ENCODE assay signal across 20 cellular contexts in the genomic region with DNA sequence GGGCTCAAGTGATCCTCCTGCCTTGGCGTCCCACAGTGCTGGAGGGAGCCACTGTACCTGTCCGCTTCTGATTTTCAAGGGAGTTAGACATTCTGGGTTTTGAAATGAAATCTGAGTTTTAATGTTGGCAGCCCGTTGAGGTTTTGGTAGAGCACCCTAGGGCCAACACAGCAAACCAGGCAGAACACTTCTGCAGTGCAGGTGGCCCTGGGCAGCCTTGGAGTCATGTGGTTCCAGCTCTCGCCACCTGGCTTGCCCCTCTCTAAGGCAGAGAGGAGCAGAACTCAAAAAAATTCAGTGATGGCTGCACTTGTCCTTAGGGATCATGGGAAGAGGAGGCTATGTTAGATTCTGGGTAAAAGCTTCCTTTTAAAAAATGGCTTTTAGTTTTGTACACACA.
"Had no signal": no experiment of that assay in that cellular context is flagged by ENCODE, and none has a peak within 500 bp of the region (broad histone marks: within the 10 kb centered on the region; RNA-seq: fewer than 3 reads in every experiment).

No MANE protein-coding gene starts in this region.

- H3K4me3 Mint-ChIP-seq: mesothelial cell of epicardium, nephron had no signal

- H3K27me3 ChIP-seq: esophagus squamous epithelium, gastroesophageal sphincter, right lobe of liver, spleen had no signal

- H3K4me1 Mint-ChIP-seq: nephron had no signal

- H3K9me3 ChIP-seq: esophagus squamous epithelium, gastroesophageal sphincter, psoas muscle, right lobe of liver, spleen had no signal

- H3K27ac Mint-ChIP-seq: mesothelial cell of epicardium, nephron had no signal

- ATAC-seq: gastroesophageal sphincter, left lobe of liver, psoas muscle, right lobe of liver had no signal

- H3K36me3 ChIP-seq: esophagus squamous epithelium, gastroesophageal sphincter, right lobe of liver, spleen had no signal

- DNase-seq: effector memory CD4-positive, alpha-beta T cell; esophagus squamous epithelium; foreskin fibroblast; glutamatergic neuron; mammary epithelial cell; psoas muscle; retina; right lobe of liver; spleen; stimulated activated CD4-positive, alpha-beta T cell treated with anti-CD3 and anti-CD28 coated beads, Interleukin-15, amount 100 ng/mL, for 24 hours; stimulated activated CD4-positive, alpha-beta T cell treated with anti-CD3 and anti-CD28 coated beads, Interleukin-2, amount 100 ng/mL, for 24 hours; stimulated activated CD4-positive, alpha-beta T cell treated with anti-CD3 and anti-CD28 coated beads, Interleukin-4, amount 100 ng/mL, for 4 hours; stimulated activated naive CD4-positive, alpha-beta T cell treated with Interleukin-2 at 50 U/mL for 16 hours; trophoblast cell had no signal

- H3K4me3 ChIP-seq: esophagus squamous epithelium, gastroesophageal sphincter, psoas muscle, right lobe of liver, spleen had no signal

- H3K4me1 ChIP-seq: psoas muscle, spleen had no signal

- FAIRE-seq: urothelium cell line had no signal

- H3K27ac ChIP-seq: epithelial cell of prostate, esophagus squamous epithelium, gastroesophageal sphincter, psoas muscle, right lobe of liver, spleen had no signal
